30 cellular contexts compared by ENCODE assay signal in the genomic region with DNA sequence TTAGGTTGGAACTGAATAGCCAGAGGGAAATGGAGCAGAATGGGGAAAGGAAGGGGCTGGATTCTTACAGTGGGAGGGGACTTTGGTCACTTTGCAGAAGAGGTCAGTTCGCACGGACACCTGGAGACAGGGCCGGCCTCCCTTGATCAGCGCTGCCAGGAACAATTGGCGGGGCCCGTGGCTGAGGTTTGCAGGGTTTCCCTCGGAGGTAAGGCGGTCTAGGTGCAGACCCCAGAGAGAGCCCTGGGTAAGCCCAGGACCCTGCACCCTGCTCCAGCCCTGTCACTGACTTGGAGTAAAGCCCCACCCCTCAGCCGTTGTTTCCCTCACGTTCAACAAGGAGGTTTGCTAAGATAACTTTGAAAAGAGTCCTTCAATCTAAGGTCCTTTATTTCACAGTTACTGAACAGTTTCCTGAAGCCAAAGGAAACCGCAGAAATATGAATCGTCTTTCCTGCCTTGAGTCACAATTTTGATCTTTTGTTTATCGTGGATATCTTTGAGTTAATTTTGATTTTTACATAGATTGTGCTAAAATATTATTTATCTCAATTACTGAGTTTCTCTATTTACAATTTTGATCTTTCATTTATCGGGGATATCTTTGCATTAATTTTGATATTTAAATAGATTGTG.
DNase-seq lines count a peak whose midpoint lies in the region; ATAC-seq, FAIRE-seq and TF ChIP-seq lines count a peak whose summit lies in the region.
"Had no signal": no experiment of that assay in that cellular context is flagged by ENCODE, and none has a peak within 500 bp of the region (broad histone marks: within the 10 kb centered on the region; RNA-seq: fewer than 3 reads in every experiment).

No MANE protein-coding gene starts in this region.

- H3K36me3 Mint-ChIP-seq in astrocyte (ENCODE audit: low read depth, unreplicated experiment): no peaks in the 10 kb centered on the region
- no peaks in the 10 kb centered on the region for H3K36me3 Mint-ChIP-seq in nephron progenitor cell (ENCODE audit: low read depth)
- H3K36me3 Mint-ChIP-seq: natural killer cell had no signal

- DNase-seq in HT1080 (ENCODE audit: low read depth) (peak; percentile 20), astrocyte (ENCODE audit: low read depth) (no peak), nephron progenitor cell (no peak), cardiac septum (ENCODE audit: low spot score) (no peak), NCI-H1048 (lab: John Stamatoyannopoulos, UW) (no peak), HK-2 (ENCODE audit: unreplicated experiment) (no peak)
- DNase-seq: ACHN; activated CD8-positive, alpha-beta memory T cell treated with anti-CD3 and anti-CD28 coated beads for 24 hours; brain microvascular endothelial cell; Caco-2; DMS79 treated with DMSO at 0.1 percent for 48 hours; effector CD4-positive, alpha-beta T cell; kidney glomerular epithelial cell; lower lobe of right lung; natural killer cell; NCI-H1092 treated with DMSO at 0.1 percent for 48 hours; NCI-H187; NCI-H526; SHP77; stimulated activated CD4-positive, alpha-beta T cell treated with anti-CD3 and anti-CD28 coated beads, Interleukin-4, amount 100 ng/mL, for 1 hour; trophoblast cell had no signal

- H3K4me2 ChIP-seq in BLaER1 treated with 17β-estradiol and CSF1 and Interleukin-3, amounts not matched to agents 10 nM and 100 nM: peak overlapping the region; percentile 51 to 88 (median 81)
- H3K4me2 ChIP-seq in astrocyte (ENCODE audit: low read length): peak overlapping the region; percentile 32

- H3K9me3 Mint-ChIP-seq in astrocyte (ENCODE audit: unreplicated experiment) (peaks cover 2% of the 10 kb centered on the region), nephron progenitor cell (peaks cover 6% of the 10 kb centered on the region)
- H3K9me3 Mint-ChIP-seq: natural killer cell had no signal

- H3K4me3 Mint-ChIP-seq in astrocyte (ENCODE audit: unreplicated experiment): no peak overlapping the region
- H3K4me3 Mint-ChIP-seq in nephron progenitor cell: peak overlapping the region; percentile 20
- H3K4me3 Mint-ChIP-seq: natural killer cell had no signal

- peak overlapping the region in 8 of 11 experiments; percentile 11 to 72 (median 58); a peak in 16 of 22 replicates for H3K27ac ChIP-seq in BLaER1 treated with 17β-estradiol and CSF1 and Interleukin-3, amounts not matched to agents 10 nM and 100 nM
- no peak overlapping the region for H3K27ac ChIP-seq in astrocyte (ENCODE audit: low read depth, low read length)
- H3K27ac ChIP-seq: brain microvascular endothelial cell, epithelial cell of prostate, HL-60, lower lobe of right lung, parathyroid adenoma, right atrium auricular region had no signal

- FAIRE-seq in astrocyte (lab: Jason Lieb, UNC): no peak
- FAIRE-seq: H1, HepG2 had no signal

- peak overlapping the region in 5 of 10 experiments; percentile 14 to 40 (median 27); a peak in 5 of 20 replicates for H3K4me3 ChIP-seq in BLaER1 treated with 17β-estradiol and CSF1 and Interleukin-3, amounts not matched to agents 10 nM and 100 nM
- H3K4me3 ChIP-seq in astrocyte (ENCODE audit: insufficient read depth, low read depth, low read length): no peak overlapping the region
- H3K4me3 ChIP-seq: lower lobe of right lung, right atrium auricular region had no signal

- H3K27me3 ChIP-seq in BLaER1 treated with 17β-estradiol and CSF1 and Interleukin-3, amounts not matched to agents 10 nM and 100 nM: no peaks in the 10 kb centered on the region
- peaks cover 4% of the 10 kb centered on the region for H3K27me3 ChIP-seq in astrocyte (ENCODE audit: insufficient read depth, low read length)
- H3K27me3 ChIP-seq: brain microvascular endothelial cell, right atrium auricular region had no signal

- TF ChIP-seq CTCF in astrocyte (IDR thresholded peaks at IDR 0.05; ENCODE audit: insufficient read depth, low read depth, low read length) (no peak), nephron progenitor cell (IDR thresholded peaks at IDR 0.05) (no peak)

- no peaks in the 10 kb centered on the region for H3K36me3 ChIP-seq in BLaER1 treated with 17β-estradiol and CSF1 and Interleukin-3, amounts not matched to agents 10 nM and 100 nM
- no peaks in the 10 kb centered on the region for H3K36me3 ChIP-seq in astrocyte (ENCODE audit: insufficient read depth, low read length)
- H3K36me3 ChIP-seq: brain microvascular endothelial cell, lower lobe of right lung, right atrium auricular region had no signal

- H3K27me3 Mint-ChIP-seq in astrocyte (ENCODE audit: low read depth, unreplicated experiment) (peaks cover 22% of the 10 kb centered on the region), nephron progenitor cell (ENCODE audit: low read depth, poor library complexity) (peaks cover 12% of the 10 kb centered on the region)

- H3K79me2 ChIP-seq in astrocyte (ENCODE audit: insufficient read depth, low read length): no peaks in the 10 kb centered on the region
- H3K79me2 ChIP-seq: parathyroid adenoma had no signal

- H3K4me1 ChIP-seq in BLaER1 treated with 17β-estradiol and CSF1 and Interleukin-3, amounts not matched to agents 10 nM and 100 nM: peaks cover 19 to 56% (median 48%) of the 10 kb centered on the region in 10 experiments
- no peaks in the 10 kb centered on the region for H3K4me1 ChIP-seq in astrocyte (ENCODE audit: insufficient read depth, low read length)
- H3K4me1 ChIP-seq: Caco-2, lower lobe of right lung, parathyroid adenoma, right atrium auricular region had no signal

- H3K9me3 ChIP-seq in BLaER1 treated with 17β-estradiol and CSF1 and Interleukin-3, amounts not matched to agents 10 nM and 100 nM (replicated peaks in 1 of 11): peaks cover 0 to 1% (median under 1%) of the 10 kb centered on the region in 11 experiments; a peak in 6 of 22 replicates
- no peaks in the 10 kb centered on the region for H3K9me3 ChIP-seq in astrocyte (ENCODE audit: insufficient read depth, low read depth, low read length)
- H3K9me3 ChIP-seq: Caco-2, lower lobe of right lung, right atrium auricular region had no signal

- H3K4me1 Mint-ChIP-seq in astrocyte (ENCODE audit: low read depth, unreplicated experiment) (no peaks in the 10 kb centered on the region), nephron progenitor cell (peaks cover 25% of the 10 kb centered on the region)
- H3K4me1 Mint-ChIP-seq: natural killer cell had no signal

- H4K20me1 ChIP-seq in BLaER1 treated with 17β-estradiol and CSF1 and Interleukin-3, amounts not matched to agents 10 nM and 100 nM: no peaks in the 10 kb centered on the region
- H4K20me1 ChIP-seq in astrocyte (ENCODE audit: insufficient read depth, low read length): no peaks in the 10 kb centered on the region

- intact Hi-C loops in cardiac septum (cut with DNase I): no loop called here

- H3K27ac Mint-ChIP-seq in astrocyte (ENCODE audit: unreplicated experiment): no peak overlapping the region
- H3K27ac Mint-ChIP-seq in nephron progenitor cell: peak overlapping the region; percentile 15
- H3K27ac Mint-ChIP-seq: natural killer cell had no signal

- H3K9ac ChIP-seq in BLaER1 treated with 17β-estradiol and CSF1 and Interleukin-3, amounts not matched to agents 10 nM and 100 nM: peak overlapping the region in 7 of 11 experiments; percentile 4 to 56 (median 33); a peak in 7 of 22 replicates
- no peak overlapping the region for H3K9ac ChIP-seq in astrocyte (ENCODE audit: low read length)
- H3K9ac ChIP-seq: parathyroid adenoma had no signal

- H2AFZ ChIP-seq in astrocyte (ENCODE audit: low read depth, low read length): no peak overlapping the region
- H2AFZ ChIP-seq: parathyroid adenoma had no signal

- no peak for ATAC-seq in GM18909 (IDR thresholded peaks at IDR 0.05; ENCODE audit: poor library complexity, unreplicated experiment)
- ATAC-seq: HepG2, lower lobe of right lung, natural killer cell, Panc1 had no signal
